Comparison of ENCODE assay signal across 1 cellular context in the genomic region with DNA sequence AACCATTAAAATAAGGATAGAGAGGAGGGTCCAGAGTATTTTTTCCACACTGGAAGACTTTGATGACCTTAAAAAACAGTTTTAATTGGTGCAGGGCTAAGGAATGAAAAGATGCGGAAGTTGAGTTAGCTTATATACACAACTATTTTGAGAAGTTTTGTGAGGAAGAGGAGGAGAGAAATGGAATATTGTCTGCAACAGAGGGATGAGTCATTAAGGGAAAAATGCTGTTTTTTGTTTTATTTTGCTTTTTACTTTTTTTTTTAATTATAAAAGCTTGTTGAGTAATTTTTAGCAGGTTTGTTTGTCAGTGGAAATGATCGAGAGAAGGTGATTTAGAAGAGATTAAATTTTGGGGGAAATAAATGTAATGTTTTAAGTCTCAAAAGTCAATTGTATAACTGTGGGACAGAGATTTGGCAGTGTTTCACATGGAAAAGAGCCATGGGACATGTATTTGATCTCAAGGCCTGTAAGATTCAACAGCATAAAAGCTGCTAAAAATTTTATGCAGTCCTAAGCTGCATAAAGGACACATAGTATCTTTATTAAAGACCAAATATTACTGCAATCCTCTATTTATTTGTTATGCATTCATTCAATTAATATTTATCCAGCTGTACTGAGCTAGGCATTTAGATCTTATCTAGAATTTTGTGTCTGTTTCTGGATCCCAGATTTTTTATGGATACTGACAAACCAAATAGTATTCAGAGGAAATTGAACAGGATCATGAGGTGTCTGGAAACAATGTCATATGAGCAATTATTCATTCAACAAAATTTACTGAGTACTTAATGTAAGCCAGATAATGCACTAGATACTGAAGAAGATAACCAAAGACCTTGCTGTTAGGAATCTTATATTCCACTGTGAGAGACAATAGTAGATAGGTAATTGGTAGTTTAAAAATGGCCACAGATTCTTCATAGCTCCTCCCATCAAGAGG.
A peak's percentile ranks its signal among the peaks of the same experiment; 100 is the strongest.
TF ChIP-seq lines count a peak whose summit lies in the region.

No MANE protein-coding gene starts in this region.

TF ChIP-seq in SK-N-SH treated with all-trans-retinoic acid at 6 μM for 48 hours, 23 proteins besides CTCF, POLR2A, EP300 and RAD21 (continued from another document):
- TF ChIP-seq, protein P1, sequence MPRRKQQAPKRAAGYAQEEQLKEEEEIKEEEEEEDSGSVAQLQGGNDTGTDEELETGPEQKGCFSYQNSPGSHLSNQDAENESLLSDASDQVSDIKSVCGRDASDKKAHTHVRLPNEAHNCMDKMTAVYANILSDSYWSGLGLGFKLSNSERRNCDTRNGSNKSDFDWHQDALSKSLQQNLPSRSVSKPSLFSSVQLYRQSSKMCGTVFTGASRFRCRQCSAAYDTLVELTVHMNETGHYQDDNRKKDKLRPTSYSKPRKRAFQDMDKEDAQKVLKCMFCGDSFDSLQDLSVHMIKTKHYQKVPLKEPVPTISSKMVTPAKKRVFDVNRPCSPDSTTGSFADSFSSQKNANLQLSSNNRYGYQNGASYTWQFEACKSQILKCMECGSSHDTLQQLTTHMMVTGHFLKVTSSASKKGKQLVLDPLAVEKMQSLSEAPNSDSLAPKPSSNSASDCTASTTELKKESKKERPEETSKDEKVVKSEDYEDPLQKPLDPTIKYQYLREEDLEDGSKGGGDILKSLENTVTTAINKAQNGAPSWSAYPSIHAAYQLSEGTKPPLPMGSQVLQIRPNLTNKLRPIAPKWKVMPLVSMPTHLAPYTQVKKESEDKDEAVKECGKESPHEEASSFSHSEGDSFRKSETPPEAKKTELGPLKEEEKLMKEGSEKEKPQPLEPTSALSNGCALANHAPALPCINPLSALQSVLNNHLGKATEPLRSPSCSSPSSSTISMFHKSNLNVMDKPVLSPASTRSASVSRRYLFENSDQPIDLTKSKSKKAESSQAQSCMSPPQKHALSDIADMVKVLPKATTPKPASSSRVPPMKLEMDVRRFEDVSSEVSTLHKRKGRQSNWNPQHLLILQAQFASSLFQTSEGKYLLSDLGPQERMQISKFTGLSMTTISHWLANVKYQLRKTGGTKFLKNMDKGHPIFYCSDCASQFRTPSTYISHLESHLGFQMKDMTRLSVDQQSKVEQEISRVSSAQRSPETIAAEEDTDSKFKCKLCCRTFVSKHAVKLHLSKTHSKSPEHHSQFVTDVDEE (CRISPR knock-in tag; IDR thresholded peaks at IDR 0.05): no peak
- TF ChIP-seq TCF4 (CRISPR knock-in tag; IDR thresholded peaks at IDR 0.05; ENCODE audit: borderline replicate concordance) (peak; percentile 69; the same call in 1 of the 2 replicates), ISL1 (CRISPR knock-in tag; IDR thresholded peaks at IDR 0.05) (peak; percentile 45; the same call in 1 of the 2 replicates), CSDC2 (CRISPR knock-in tag; IDR thresholded peaks at IDR 0.05) (no peak)
